ENCODE assay signal across 18 cellular contexts in genomic region chrX:2714551-2714950, GRCh38. TPM values are rescaled to one million over a fixed set of nuclear protein-coding genes. Genes with fewer than 3 reads are reported as not detected.
A peak's percentile ranks its signal among the peaks of the same experiment; 100 is the strongest.
DNase-seq lines count a peak whose midpoint lies in the region; ATAC-seq and TF ChIP-seq lines count a peak whose summit lies in the region.
"Had no signal": no experiment of that assay in that cellular context is flagged by ENCODE, and none has a peak within 500 bp of the region (broad histone marks: within the 10 kb centered on the region; RNA-seq: fewer than 3 reads in every experiment).

No MANE protein-coding gene starts in this region.

- H3K18ac ChIP-seq in mesenchymal stem cell (ENCODE audit: low read depth in 1 of 2, low read length in 2 of 2): peak overlapping the region in 1 of 2 experiments; percentile 18

- peak overlapping the region; percentile 83 for H3K27ac ChIP-seq in BLaER1
- no peak overlapping the region for H3K27ac ChIP-seq in CD4-positive, CD25-positive, alpha-beta regulatory T cell (ENCODE audit: insufficient read depth, low read length, poor library complexity, severe bottlenecking)
- no peak overlapping the region for H3K27ac ChIP-seq in mesenchymal stem cell (ENCODE audit: low read length, poor library complexity, severe bottlenecking)
- H3K27ac ChIP-seq in left lung: no peak overlapping the region
- H3K27ac ChIP-seq: gastroesophageal sphincter, SJSA1, spleen, thoracic aorta had no signal

- no peak overlapping the region for H4K8ac ChIP-seq in mesenchymal stem cell (ENCODE audit: low read length)

- H3K36me3 ChIP-seq in BLaER1: peaks cover 58% of the 10 kb centered on the region
- H3K36me3 ChIP-seq in CD4-positive, CD25-positive, alpha-beta regulatory T cell (ENCODE audit: control insufficient read depth, insufficient read depth, low read length): peaks cover 56% of the 10 kb centered on the region
- H3K36me3 ChIP-seq in mesenchymal stem cell (ENCODE audit: control insufficient read depth in 1 of 2, insufficient read depth in 2 of 2, low read depth in 1 of 2, low read length in 2 of 2): peaks cover 36 to 80% of the 10 kb centered on the region in 2 experiments
- H3K36me3 ChIP-seq in left lung: peaks cover 0 to 59% of the 10 kb centered on the region in 2 donors

- H3K4me3 ChIP-seq in BLaER1 (peak overlapping the region; percentile 42), mesenchymal stem cell (ENCODE audit: insufficient read depth in 1 of 2, low read depth in 1 of 2, low read length in 2 of 2) (no peak overlapping the region), left lung (no peak overlapping the region)
- no peak overlapping the region for H3K4me3 ChIP-seq in CD4-positive, CD25-positive, alpha-beta regulatory T cell (ENCODE audit: low read depth, low read length)
- H3K4me3 ChIP-seq: gastroesophageal sphincter, SJSA1, spleen, thoracic aorta had no signal

- H3K9ac ChIP-seq in BLaER1: peak overlapping the region; percentile 57
- H3K9ac ChIP-seq in mesenchymal stem cell (ENCODE audit: low read length): peak overlapping the region; percentile 36

- H2AK5ac ChIP-seq in mesenchymal stem cell (ENCODE audit: low read length, severe bottlenecking): no peak overlapping the region

- H3K27me3 ChIP-seq in BLaER1 (no peaks in the 10 kb centered on the region), mesenchymal stem cell (ENCODE audit: control insufficient read depth in 1 of 2, insufficient read depth in 1 of 2, low read length in 2 of 2) (no peaks in the 10 kb centered on the region), left lung (no peaks in the 10 kb centered on the region)
- H3K27me3 ChIP-seq in CD4-positive, CD25-positive, alpha-beta regulatory T cell (ENCODE audit: control insufficient read depth, insufficient read depth, low read length): no peaks in the 10 kb centered on the region
- H3K27me3 ChIP-seq: gastroesophageal sphincter, SJSA1, spleen had no signal

- H3K4me1 ChIP-seq in BLaER1 (peaks cover 100% of the 10 kb centered on the region), mesenchymal stem cell (ENCODE audit: control insufficient read depth, insufficient read depth, low read depth, low read length) (peaks cover 16% of the 10 kb centered on the region), left lung (peaks cover 5 to 23% of the 10 kb centered on the region in 2 donors)
- peaks cover 27% of the 10 kb centered on the region for H3K4me1 ChIP-seq in CD4-positive, CD25-positive, alpha-beta regulatory T cell (ENCODE audit: control insufficient read depth, insufficient read depth, low read length, poor library complexity, severe bottlenecking)

- no peak overlapping the region for H2BK120ac ChIP-seq in mesenchymal stem cell (ENCODE audit: low read depth, low read length)

- no peak overlapping the region for H2BK5ac ChIP-seq in mesenchymal stem cell (ENCODE audit: low read depth, low read length, poor library complexity, severe bottlenecking)

- ATAC-seq in CD4-positive, CD25-positive, alpha-beta regulatory T cell (ENCODE audit: low read depth in 2 of 2): no peak
- ATAC-seq in left lung (no peak), HG03442 (IDR thresholded peaks at IDR 0.05; ENCODE audit: unreplicated experiment) (no peak)
- ATAC-seq: gastroesophageal sphincter, left colon had no signal

- peak in 1 of 3 donors; percentile 18 for DNase-seq in CD4-positive, CD25-positive, alpha-beta regulatory T cell
- peak; percentile 23 for DNase-seq in activated CD4-positive, alpha-beta T cell treated with anti-CD3 and anti-CD28 coated beads, Interleukin-2, amount 50 U/mL, for 1 hour
- no peak for DNase-seq in mesenchymal stem cell
- DNase-seq in left lung: no peak
- DNase-seq in foreskin melanocyte: no peak
- DNase-seq: amniotic stem cell, DMS 273 treated with DMSO at 0.1 percent for 48 hours, GOT3, KG1, left colon, NCI-H2029, NCI-H345, spleen had no signal

- no peak overlapping the region for H2BK15ac ChIP-seq in mesenchymal stem cell (ENCODE audit: low read depth, poor library complexity, severe bottlenecking)

- no peaks in the 10 kb centered on the region for H3K27me3 Mint-ChIP-seq in CD4-positive, CD25-positive, alpha-beta regulatory T cell

- H3K9me3 ChIP-seq in BLaER1: 0 out of 2 replicates have a peak, but pooled peaks cover 6% of the 10 kb centered on the region
- no peaks in the 10 kb centered on the region for H3K9me3 ChIP-seq in CD4-positive, CD25-positive, alpha-beta regulatory T cell (ENCODE audit: control insufficient read depth in 2 of 2, low read length in 2 of 2)
- no peaks in the 10 kb centered on the region for H3K9me3 ChIP-seq in mesenchymal stem cell (ENCODE audit: control insufficient read depth, low read length)
- H3K9me3 ChIP-seq in left lung: no peaks in the 10 kb centered on the region
- H3K9me3 ChIP-seq: gastroesophageal sphincter, SJSA1, spleen, thoracic aorta had no signal

- H3K4ac ChIP-seq in mesenchymal stem cell (ENCODE audit: low read depth in 1 of 2, low read length in 2 of 2): no peak overlapping the region

- H3K4me1 Mint-ChIP-seq in CD4-positive, CD25-positive, alpha-beta regulatory T cell: peaks cover 11 to 38% (median 25%) of the 10 kb centered on the region in 4 donors

- 0 out of 2 replicates have a peak, but pooled peaks cover 4% of the 10 kb centered on the region for H4K20me1 ChIP-seq in BLaER1

- H3K9me3 Mint-ChIP-seq in CD4-positive, CD25-positive, alpha-beta regulatory T cell: no peaks in the 10 kb centered on the region

- intact Hi-C loops in left lung (cut with DNase I): no loop called here

- H3K36me3 Mint-ChIP-seq in CD4-positive, CD25-positive, alpha-beta regulatory T cell: peaks cover 19% of the 10 kb centered on the region

- no peak overlapping the region for H3K23ac ChIP-seq in mesenchymal stem cell (ENCODE audit: low read length in 2 of 2)

- 93% methylated on average over 5 of the region's 6 CpGs for WGBS in mesenchymal stem cell

- H3K27ac Mint-ChIP-seq in CD4-positive, CD25-positive, alpha-beta regulatory T cell: peak overlapping the region in 2 of 3 donors; percentile 54 to 95

- H3K4me2 ChIP-seq in BLaER1: peak overlapping the region; percentile 96
- no peak overlapping the region for H3K4me2 ChIP-seq in mesenchymal stem cell (ENCODE audit: low read length, poor library complexity, severe bottlenecking)

- H4K91ac ChIP-seq in mesenchymal stem cell (ENCODE audit: low read length): no peak overlapping the region

- H2BK12ac ChIP-seq in mesenchymal stem cell (ENCODE audit: low read length in 2 of 2): no peak overlapping the region

- no peak overlapping the region for H2AFZ ChIP-seq in mesenchymal stem cell (ENCODE audit: low read depth, low read length)

- H3K4me3 Mint-ChIP-seq in CD4-positive, CD25-positive, alpha-beta regulatory T cell: no peak overlapping the region

- peaks cover 32% of the 10 kb centered on the region for H3K79me1 ChIP-seq in mesenchymal stem cell (replicated peaks; ENCODE audit: low read length, poor library complexity, severe bottlenecking)

- TF ChIP-seq CTCF in left lung (IDR thresholded peaks at IDR 0.05): no peak

- H3K14ac ChIP-seq in mesenchymal stem cell (ENCODE audit: low read length in 2 of 2): no peak overlapping the region

RNA-seq across cellular contexts. Expression of gene CD99, which starts 23.5 kb away (rescaled TPM):
- total RNA-seq in CD4-positive, CD25-positive, alpha-beta regulatory T cell: 286 TPM
- polyA plus RNA-seq in CD4-positive, CD25-positive, alpha-beta regulatory T cell: 100 to 1,000 TPM; 291 to 459 (median 385) TPM
- 955 TPM for polyA plus RNA-seq in mesenchymal stem cell (2013, experiment 1 of 2)
- polyA plus RNA-seq in mesenchymal stem cell (2013, experiment 2 of 2): 984 TPM
- total RNA-seq in left lung: 100 to 1,000 TPM; 211 to 288 TPM

RNA-seq across cellular contexts. Expression of gene XG, which starts 37.3 kb away (rescaled TPM):
- not detected for total RNA-seq in CD4-positive, CD25-positive, alpha-beta regulatory T cell
- polyA plus RNA-seq in CD4-positive, CD25-positive, alpha-beta regulatory T cell: not detected
- 0.01 TPM for polyA plus RNA-seq in mesenchymal stem cell (2013, experiment 1 of 2)
- polyA plus RNA-seq in mesenchymal stem cell (2013, experiment 2 of 2): not detected
- 1 to 10 TPM in 1 of 2 donors, under 1 TPM in 1; 0.38 to 1.6 TPM for total RNA-seq in left lung
- total RNA-seq: SJSA1 had no signal
